In genomic region chr10:102645741-102646609, GRCh38 we compare ENCODE assay signal across 8 cellular contexts. TPM values are rescaled to one million over a fixed set of nuclear protein-coding genes. Genes with fewer than 3 reads are reported as not detected.
DNase-seq lines count a peak whose midpoint lies in the region; ATAC-seq, FAIRE-seq and TF ChIP-seq lines count a peak whose summit lies in the region.

No MANE protein-coding gene starts in this region.

- peak in 1 of 56 donors; percentile 5 for TF ChIP-seq CTCF in dorsolateral prefrontal cortex (IDR thresholded peaks at IDR 0.05 in 54 of 56, conservative IDR thresholded peaks at IDR 0.05 in 2 of 56; ENCODE audit: low read depth in 1 of 56, partially characterized antibody in 56 of 56)

- peak; percentile 93 for FAIRE-seq in GM12892 (lab: Jason Lieb, UNC)

- peak; percentile 25 for ATAC-seq in HG02588 (IDR thresholded peaks at IDR 0.05; ENCODE audit: unreplicated experiment)

- no peak; the same call in 1 of the 2 replicates for TF ChIP-seq POLR2A in GM12892 (IDR thresholded peaks at IDR 0.05; ENCODE audit: low read depth, low read length)

- DNase-seq in GM12892 (ENCODE audit: insufficient read length) (peak; percentile 65), NCI-H2107 (lab: John Stamatoyannopoulos, UW) (peak; percentile 18), dorsolateral prefrontal cortex (peak in 6 of 10 donors; percentile 55 to 75 (median 63)), lung microvascular endothelial cell (ENCODE audit: low read depth in 2 of 2) (peak; percentile 84 to 95), NCI-H2227 treated with DMSO at 0.1 percent for 48 hours (lab: John Stamatoyannopoulos, UW) (no peak)
- DNase-seq in activated CD4-positive, alpha-beta T cell treated with anti-CD3 and anti-CD28 coated beads, Interleukin-2, amount 50 U/mL, for 24 hours (ENCODE audit: low read depth in 1 of 2, low spot score in 1 of 2): peak; percentile 57 to 61
- peak in 2 of 3 donors; percentile 59 to 65 for DNase-seq in stimulated activated CD4-positive, alpha-beta T cell treated with anti-CD3 and anti-CD28 coated beads, TNF-alpha, amount 100 ng/mL, for 48 hours (ENCODE audit: low read depth in 3 of 3)

- intact Hi-C loops in dorsolateral prefrontal cortex (cut with DNase I): loop anchor here in 1 of 2 donors (1.0 to 2.0 kb wide), 2 partner anchors 23 to 27 kb away; no protein-coding TSS in a partner anchor

- peak overlapping the region; percentile 94 to 100 (median 99) for H3K27ac ChIP-seq in dorsolateral prefrontal cortex

- H3K4me3 ChIP-seq in dorsolateral prefrontal cortex: peak overlapping the region; percentile 67 to 96 (median 88)

- H3K27me3 ChIP-seq in dorsolateral prefrontal cortex: no peaks in the 10 kb centered on the region

RNA-seq across cellular contexts. Expression of gene TRIM8, which starts 1.7 kb away (rescaled TPM):
- polyA plus RNA-seq in GM12892 (2012; ENCODE audit: missing spikeins): 25.0 TPM
- total RNA-seq in dorsolateral prefrontal cortex (100 to 1,000 TPM in 118 of 120 experiments, 10 to 100 TPM in 2; 95.2 to 308 (median 133) TPM), lung microvascular endothelial cell (42.7 and 67.5 TPM in 2 replicates)
